ENCODE assay signal across 8 cellular contexts in the genomic region with DNA sequence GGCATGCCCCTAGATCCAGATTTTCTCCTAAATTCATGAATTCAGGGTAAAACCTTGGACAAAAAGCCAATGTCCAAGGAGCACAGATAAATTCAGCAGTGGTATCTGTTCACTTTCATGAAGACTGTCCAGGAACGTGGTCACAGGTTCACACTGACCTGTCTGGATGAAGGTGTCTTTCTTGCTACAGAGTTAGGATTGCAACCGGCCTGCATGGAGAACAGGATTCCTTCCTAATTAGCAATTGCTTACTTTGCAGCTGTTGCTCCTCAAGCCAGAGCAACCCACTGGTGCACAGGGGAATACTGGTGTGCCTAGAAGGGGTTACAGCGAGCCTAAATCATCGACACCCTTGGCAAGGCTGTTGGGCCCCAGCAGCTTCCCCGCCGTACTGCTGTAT. TPM values are rescaled to one million over a fixed set of nuclear protein-coding genes. Genes with fewer than 3 reads are reported as not detected.
"Had no signal": no experiment of that assay in that cellular context is flagged by ENCODE, and none has a peak within 500 bp of the region (broad histone marks: within the 10 kb centered on the region; RNA-seq: fewer than 3 reads in every experiment).

No MANE protein-coding gene starts in this region.

- DNase-seq: GDM1, GF-D8 had no signal

- ATAC-seq: GM12878 had no signal

- FAIRE-seq: G401.6, GM12878, GM12891, GM18507, GM19239 had no signal

- H3K4me3 ChIP-seq: GM12878 had no signal

RNA-seq across cellular contexts. Expression of a gene that starts 47.6 kb away (rescaled TPM):
- total RNA-seq: G401 had no signal
